1 cellular context compared by ENCODE assay signal in genomic region chr11:129700701-129701100, GRCh38.
TF ChIP-seq lines count a peak whose summit lies in the region.

No MANE protein-coding gene starts in this region.

TF ChIP-seq in K562, 482 proteins besides CTCF, POLR2A, EP300 and RAD21 (continued from another document):
- TF ChIP-seq, protein P1, sequence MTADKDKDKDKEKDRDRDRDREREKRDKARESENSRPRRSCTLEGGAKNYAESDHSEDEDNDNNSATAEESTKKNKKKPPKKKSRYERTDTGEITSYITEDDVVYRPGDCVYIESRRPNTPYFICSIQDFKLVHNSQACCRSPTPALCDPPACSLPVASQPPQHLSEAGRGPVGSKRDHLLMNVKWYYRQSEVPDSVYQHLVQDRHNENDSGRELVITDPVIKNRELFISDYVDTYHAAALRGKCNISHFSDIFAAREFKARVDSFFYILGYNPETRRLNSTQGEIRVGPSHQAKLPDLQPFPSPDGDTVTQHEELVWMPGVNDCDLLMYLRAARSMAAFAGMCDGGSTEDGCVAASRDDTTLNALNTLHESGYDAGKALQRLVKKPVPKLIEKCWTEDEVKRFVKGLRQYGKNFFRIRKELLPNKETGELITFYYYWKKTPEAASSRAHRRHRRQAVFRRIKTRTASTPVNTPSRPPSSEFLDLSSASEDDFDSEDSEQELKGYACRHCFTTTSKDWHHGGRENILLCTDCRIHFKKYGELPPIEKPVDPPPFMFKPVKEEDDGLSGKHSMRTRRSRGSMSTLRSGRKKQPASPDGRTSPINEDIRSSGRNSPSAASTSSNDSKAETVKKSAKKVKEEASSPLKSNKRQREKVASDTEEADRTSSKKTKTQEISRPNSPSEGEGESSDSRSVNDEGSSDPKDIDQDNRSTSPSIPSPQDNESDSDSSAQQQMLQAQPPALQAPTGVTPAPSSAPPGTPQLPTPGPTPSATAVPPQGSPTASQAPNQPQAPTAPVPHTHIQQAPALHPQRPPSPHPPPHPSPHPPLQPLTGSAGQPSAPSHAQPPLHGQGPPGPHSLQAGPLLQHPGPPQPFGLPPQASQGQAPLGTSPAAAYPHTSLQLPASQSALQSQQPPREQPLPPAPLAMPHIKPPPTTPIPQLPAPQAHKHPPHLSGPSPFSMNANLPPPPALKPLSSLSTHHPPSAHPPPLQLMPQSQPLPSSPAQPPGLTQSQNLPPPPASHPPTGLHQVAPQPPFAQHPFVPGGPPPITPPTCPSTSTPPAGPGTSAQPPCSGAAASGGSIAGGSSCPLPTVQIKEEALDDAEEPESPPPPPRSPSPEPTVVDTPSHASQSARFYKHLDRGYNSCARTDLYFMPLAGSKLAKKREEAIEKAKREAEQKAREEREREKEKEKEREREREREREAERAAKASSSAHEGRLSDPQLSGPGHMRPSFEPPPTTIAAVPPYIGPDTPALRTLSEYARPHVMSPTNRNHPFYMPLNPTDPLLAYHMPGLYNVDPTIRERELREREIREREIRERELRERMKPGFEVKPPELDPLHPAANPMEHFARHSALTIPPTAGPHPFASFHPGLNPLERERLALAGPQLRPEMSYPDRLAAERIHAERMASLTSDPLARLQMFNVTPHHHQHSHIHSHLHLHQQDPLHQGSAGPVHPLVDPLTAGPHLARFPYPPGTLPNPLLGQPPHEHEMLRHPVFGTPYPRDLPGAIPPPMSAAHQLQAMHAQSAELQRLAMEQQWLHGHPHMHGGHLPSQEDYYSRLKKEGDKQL (CRISPR knock-in tag; IDR thresholded peaks at IDR 0.05; ENCODE audit: borderline replicate concordance), result no peak
- TF ChIP-seq FOXP1 (CRISPR knock-in tag; IDR thresholded peaks at IDR 0.05) (no peak), HNRNPUL1 (IDR thresholded peaks at IDR 0.05; ENCODE audit: low read length) (no peak), ZNF3 (CRISPR knock-in tag; IDR thresholded peaks at IDR 0.05) (no peak), FOXJ2 (tag; IDR thresholded peaks at IDR 0.05) (no peak), ZSCAN32 (CRISPR knock-in tag; IDR thresholded peaks at IDR 0.05) (no peak), SMARCC2 (IDR thresholded peaks at IDR 0.05; ENCODE audit: low read depth) (no peak), NFATC3 (IDR thresholded peaks at IDR 0.05) (no peak), PHF21A (IDR thresholded peaks at IDR 0.05; ENCODE audit: borderline replicate concordance, low read depth) (no peak), TOE1 (IDR thresholded peaks at IDR 0.05; ENCODE audit: borderline replicate concordance) (no peak), TOE1 (CRISPR knock-in tag; IDR thresholded peaks at IDR 0.05; ENCODE audit: borderline replicate concordance, low read depth) (no peak), CCNT2 (IDR thresholded peaks at IDR 0.05; ENCODE audit: borderline replicate concordance, extremely low read depth, insufficient read length, low read depth, low read length) (no peak)
